ENCODE assay signal across 15 cellular contexts in genomic region chr11:34145847-34146381, GRCh38. TPM values are rescaled to one million over a fixed set of nuclear protein-coding genes. Genes with fewer than 3 reads are reported as not detected.
DNase-seq lines count a peak whose midpoint lies in the region; ATAC-seq lines count a peak whose summit lies in the region.
"Had no signal": no experiment of that assay in that cellular context is flagged by ENCODE, and none has a peak within 500 bp of the region (broad histone marks: within the 10 kb centered on the region; RNA-seq: fewer than 3 reads in every experiment).

No MANE protein-coding gene starts in this region.

- peaks cover 48% of the 10 kb centered on the region for H3K36me3 Mint-ChIP-seq in T-helper 2 cell treated with Interferon-gamma antibody and Interleukin-4, amounts not matched to agents 5 μg/mL and 100 μg/mL, for 36 hours (ENCODE audit: low read depth)
- H3K36me3 Mint-ChIP-seq in stimulated activated memory B cell treated with anti-CD40 and anti-IgM and Interleukin-4, amounts not matched to agents 10 μg/mL and 1 μg/mL and 100 μg/mL, for 72 hours = peaks cover 51% of the 10 kb centered on the region
- H3K36me3 Mint-ChIP-seq in natural killer cell treated with Interleukin-12 subunit alpha and Interleukin-12 subunit beta and Interleukin-15 and Interleukin-18, amount 100 ng/mL, for 72 hours = peaks cover 31% of the 10 kb centered on the region

- H3K27me3 Mint-ChIP-seq in T-helper 2 cell treated with Interferon-gamma antibody and Interleukin-4, amounts not matched to agents 5 μg/mL and 100 μg/mL, for 36 hours (ENCODE audit: low read depth) = no peaks in the 10 kb centered on the region
- H3K27me3 Mint-ChIP-seq in stimulated activated memory B cell treated with anti-CD40 and anti-IgM and Interleukin-4, amounts not matched to agents 10 μg/mL and 1 μg/mL and 100 μg/mL, for 72 hours = no peaks in the 10 kb centered on the region
- H3K27me3 Mint-ChIP-seq in natural killer cell treated with Interleukin-12 subunit alpha and Interleukin-12 subunit beta and Interleukin-15 and Interleukin-18, amount 100 ng/mL, for 72 hours = no peaks in the 10 kb centered on the region

- H3K4me3 Mint-ChIP-seq in T-helper 2 cell treated with Interferon-gamma antibody and Interleukin-4, amounts not matched to agents 5 μg/mL and 100 μg/mL, for 36 hours = no peak overlapping the region
- H3K4me3 Mint-ChIP-seq in stimulated activated memory B cell treated with anti-CD40 and anti-IgM and Interleukin-4, amounts not matched to agents 10 μg/mL and 1 μg/mL and 100 μg/mL, for 72 hours = no peak overlapping the region
- H3K4me3 Mint-ChIP-seq in natural killer cell treated with Interleukin-12 subunit alpha and Interleukin-12 subunit beta and Interleukin-15 and Interleukin-18, amount 100 ng/mL, for 72 hours = no peak overlapping the region
- H3K4me3 Mint-ChIP-seq: activated T-cell treated with anti-CD3 and anti-CD28 coated beads, Interleukin-2, amount 50 U/mL, for 4 hours had no signal

- no peak for DNase-seq in T-helper 2 cell treated with Interferon-gamma antibody and Interleukin-4, amounts not matched to agents 5 μg/mL and 100 μg/mL, for 36 hours (ENCODE audit: low spot score)
- DNase-seq in T-helper 2 cell (no peak), retina (no peak), Ammon's horn (ENCODE audit: low spot score) (no peak)
- DNase-seq in natural killer cell treated with Interleukin-12 subunit alpha and Interleukin-12 subunit beta and Interleukin-15 and Interleukin-18, amount 100 ng/mL, for 72 hours (ENCODE audit: low spot score) = no peak
- DNase-seq: 8988T; activated T-cell treated with anti-CD3 and anti-CD28 coated beads, Interleukin-2, amount 50 U/mL, for 4 hours; COR-L47; NCI-H2171; testis had no signal

- no peaks in the 10 kb centered on the region for H3K9me3 Mint-ChIP-seq in T-helper 2 cell treated with Interferon-gamma antibody and Interleukin-4, amounts not matched to agents 5 μg/mL and 100 μg/mL, for 36 hours
- no peaks in the 10 kb centered on the region for H3K9me3 Mint-ChIP-seq in stimulated activated memory B cell treated with anti-CD40 and anti-IgM and Interleukin-4, amounts not matched to agents 10 μg/mL and 1 μg/mL and 100 μg/mL, for 72 hours
- no peaks in the 10 kb centered on the region for H3K9me3 Mint-ChIP-seq in natural killer cell treated with Interleukin-12 subunit alpha and Interleukin-12 subunit beta and Interleukin-15 and Interleukin-18, amount 100 ng/mL, for 72 hours
- H3K9me3 Mint-ChIP-seq: activated T-cell treated with anti-CD3 and anti-CD28 coated beads, Interleukin-2, amount 50 U/mL, for 4 hours had no signal

- peak overlapping the region; percentile 3 for H3K27ac Mint-ChIP-seq in T-helper 2 cell treated with Interferon-gamma antibody and Interleukin-4, amounts not matched to agents 5 μg/mL and 100 μg/mL, for 36 hours
- peak overlapping the region; percentile 76 for H3K27ac Mint-ChIP-seq in stimulated activated memory B cell treated with anti-CD40 and anti-IgM and Interleukin-4, amounts not matched to agents 10 μg/mL and 1 μg/mL and 100 μg/mL, for 72 hours
- H3K27ac Mint-ChIP-seq in natural killer cell treated with Interleukin-12 subunit alpha and Interleukin-12 subunit beta and Interleukin-15 and Interleukin-18, amount 100 ng/mL, for 72 hours = no peak overlapping the region

- H3K4me1 Mint-ChIP-seq in T-helper 2 cell treated with Interferon-gamma antibody and Interleukin-4, amounts not matched to agents 5 μg/mL and 100 μg/mL, for 36 hours (ENCODE audit: low read depth) = no peaks in the 10 kb centered on the region
- H3K4me1 Mint-ChIP-seq in stimulated activated memory B cell treated with anti-CD40 and anti-IgM and Interleukin-4, amounts not matched to agents 10 μg/mL and 1 μg/mL and 100 μg/mL, for 72 hours = peaks cover 19% of the 10 kb centered on the region
- H3K4me1 Mint-ChIP-seq in natural killer cell treated with Interleukin-12 subunit alpha and Interleukin-12 subunit beta and Interleukin-15 and Interleukin-18, amount 100 ng/mL, for 72 hours (ENCODE audit: low read depth in 2 of 2) = no peaks in the 10 kb centered on the region

- peak; percentile 64 for ATAC-seq in GM21723 (IDR thresholded peaks at IDR 0.05; ENCODE audit: unreplicated experiment)
- ATAC-seq in HG03469 (IDR thresholded peaks at IDR 0.05; ENCODE audit: unreplicated experiment) = peak; percentile 41
- peak; percentile 48 for ATAC-seq in stimulated activated memory B cell treated with anti-CD40 and anti-IgM and Interleukin-4, amounts not matched to agents 10 μg/mL and 1 μg/mL and 100 μg/mL, for 72 hours
- ATAC-seq in natural killer cell treated with Interleukin-12 subunit alpha and Interleukin-12 subunit beta and Interleukin-15 and Interleukin-18, amount 100 ng/mL, for 72 hours = no peak
- ATAC-seq: activated CD4-positive, CD25-positive, alpha-beta regulatory T cell treated with anti-CD3 and anti-CD28 coated beads, Interleukin-2, amount 50 U/mL, for 24 hours; activated T-cell treated with anti-CD3 and anti-CD28 coated beads, Interleukin-2, amount 50 U/mL, for 4 hours; lower lobe of right lung had no signal

RNA-seq across cellular contexts. Expression of gene NAT10, which starts 40.5 kb away (rescaled TPM):
- 100 to 1,000 TPM in 1 of 2 donors, 10 to 100 TPM in 1; 93.6 to 135 TPM for total RNA-seq in natural killer cell treated with Interleukin-12 subunit alpha and Interleukin-12 subunit beta and Interleukin-15 and Interleukin-18, amount 100 ng/mL, for 72 hours

Comparison
In these comparisons a context has a peak if more than half of its experiments do, and no peak if none do; other contexts are left out.
1. H3K27ac Mint-ChIP-seq: peak in T-helper 2 cell treated with Interferon-gamma antibody and Interleukin-4, amounts not matched to agents 5 μg/mL and 100 μg/mL, for 36 hours (single experiment) and stimulated activated memory B cell treated with anti-CD40 and anti-IgM and Interleukin-4, amounts not matched to agents 10 μg/mL and 1 μg/mL and 100 μg/mL, for 72 hours (single experiment); none in natural killer cell treated with Interleukin-12 subunit alpha and Interleukin-12 subunit beta and Interleukin-15 and Interleukin-18, amount 100 ng/mL, for 72 hours (0 of 2).
2. ATAC-seq: peak in GM21723 (single experiment), HG03469 (single experiment) and stimulated activated memory B cell treated with anti-CD40 and anti-IgM and Interleukin-4, amounts not matched to agents 10 μg/mL and 1 μg/mL and 100 μg/mL, for 72 hours (single experiment); none in natural killer cell treated with Interleukin-12 subunit alpha and Interleukin-12 subunit beta and Interleukin-15 and Interleukin-18, amount 100 ng/mL, for 72 hours (0 of 2).